ENCODE assay signal across 2 cellular contexts in genomic region chr7:84302949-84303348, GRCh38.
TF ChIP-seq lines count a peak whose summit lies in the region.

No MANE protein-coding gene starts in this region.

TF ChIP-seq in H1, 55 proteins besides CTCF, POLR2A, EP300 and RAD21:
- TF ChIP-seq TCF12 (IDR thresholded peaks at IDR 0.05; ENCODE audit: low read depth, low read length), result no peak
- TF ChIP-seq BACH1 (IDR thresholded peaks at IDR 0.05; ENCODE audit: low read length), result no peak
- no peak for TF ChIP-seq RNF2 (IDR thresholded peaks at IDR 0.05; ENCODE audit: borderline replicate concordance, low read depth, low read length, missing control alignments, poor library complexity, severe bottlenecking)
- TF ChIP-seq MAX (IDR thresholded peaks at IDR 0.05), result no peak
- no peak for TF ChIP-seq KDM4A (IDR thresholded peaks at IDR 0.05; ENCODE audit: low read depth, low read length, severe bottlenecking)
- TF ChIP-seq RFX5 (IDR thresholded peaks at IDR 0.05; ENCODE audit: borderline replicate concordance, low read depth, low read length), result no peak
- no peak for TF ChIP-seq TAF1 (IDR thresholded peaks at IDR 0.05; ENCODE audit: low read depth, low read length)
- TF ChIP-seq KDM5A (IDR thresholded peaks at IDR 0.05; ENCODE audit: low read length), result no peak
- no peak for TF ChIP-seq ASH2L (IDR thresholded peaks at IDR 0.05; ENCODE audit: low read length)
- no peak for TF ChIP-seq HDAC2 (IDR thresholded peaks at IDR 0.05; ENCODE audit: borderline replicate concordance in 1 of 2, low read depth in 2 of 2, low read length in 2 of 2)
TF ChIP-seq in H1: peak in this region for 0.

TF ChIP-seq in SK-N-SH, 30 proteins besides CTCF, POLR2A, EP300 and RAD21:
- TF ChIP-seq TEAD4 (IDR thresholded peaks at IDR 0.05; ENCODE audit: borderline replicate concordance, insufficient read depth), result no peak
- no peak for TF ChIP-seq JUND (IDR thresholded peaks at IDR 0.05)
- no peak for TF ChIP-seq RXRA (IDR thresholded peaks at IDR 0.05; ENCODE audit: borderline replicate concordance, low read depth)
- TF ChIP-seq MAX (IDR thresholded peaks at IDR 0.05; ENCODE audit: low read depth), result no peak
- TF ChIP-seq NRF1 (IDR thresholded peaks at IDR 0.05; ENCODE audit: low read depth, low read length), result no peak
- TF ChIP-seq GABPA (IDR thresholded peaks at IDR 0.05; ENCODE audit: low read depth), result no peak
- TF ChIP-seq ELF1 (IDR thresholded peaks at IDR 0.05), result no peak
- no peak for TF ChIP-seq MXI1 (IDR thresholded peaks at IDR 0.05; ENCODE audit: low read depth, low read length)
- TF ChIP-seq RCOR1 (IDR thresholded peaks at IDR 0.05; ENCODE audit: low read length), result no peak
- TF ChIP-seq TCF12 (IDR thresholded peaks at IDR 0.05), result no peak
- no peak for TF ChIP-seq RFX5 (IDR thresholded peaks at IDR 0.05; ENCODE audit: low read length)
- no peak for TF ChIP-seq ZBTB33 (IDR thresholded peaks at IDR 0.05; ENCODE audit: borderline replicate concordance, low read depth)
- TF ChIP-seq NFIC (IDR thresholded peaks at IDR 0.05; ENCODE audit: borderline replicate concordance), result no peak
